In genomic region chr1:44616991-44617702, GRCh38 we compare ENCODE assay signal across 1 cellular context.
TF ChIP-seq lines count a peak whose summit lies in the region.

No MANE protein-coding gene starts in this region.

TF ChIP-seq in SK-N-SH, 30 proteins besides CTCF, POLR2A, EP300 and RAD21 (continued from another document):
- no peak for TF ChIP-seq REST (IDR thresholded peaks at IDR 0.05; ENCODE audit: low read depth, low read length)
- peak; percentile 14; the same call in 1 of the 2 replicates for TF ChIP-seq MXI1 (IDR thresholded peaks at IDR 0.05; ENCODE audit: low read depth, low read length)
